Comparison of ENCODE assay signal across 8 cellular contexts in genomic region chr12:91355150-91356006, GRCh38.
DNase-seq lines count a peak whose midpoint lies in the region; ATAC-seq, FAIRE-seq and TF ChIP-seq lines count a peak whose summit lies in the region.

No MANE protein-coding gene starts in this region.

- intact Hi-C loops in OCI-LY7 (cut with micrococcal nuclease; ENCODE audit: unreplicated experiment) (loop anchor here (1.0 kb wide), 1 partner anchor 377 kb away; no protein-coding TSS in a partner anchor), pancreas (cut with DNase I) (loop anchor here in 1 of 3 donors (10.0 kb wide), 1 partner anchor 381 kb away; no protein-coding TSS in a partner anchor)

- no peaks in the 10 kb centered on the region for H3K4me1 Mint-ChIP-seq in activated naive CD4-positive, alpha-beta T cell treated with anti-CD3 and anti-CD28 coated beads, Interleukin-2, amount 10 ng/mL, durations not matched to agents 7 days and 5 days

- H3K27ac Mint-ChIP-seq in activated naive CD4-positive, alpha-beta T cell treated with anti-CD3 and anti-CD28 coated beads, Interleukin-2, amount 10 ng/mL, durations not matched to agents 7 days and 5 days, result no peak overlapping the region

- peak; percentile 82 for TF ChIP-seq CTCF in OCI-LY7 (conservative IDR thresholded peaks at IDR 0.05; ENCODE audit: low read length)
- TF ChIP-seq CTCF in pancreas (IDR thresholded peaks at IDR 0.05), result peak; percentile 49 to 78 (median 64)

- no TSS peak for BruUV-seq in OCI-LY7 (replicated peaks; lab: Mats Ljungman, UMichigan)

- no peaks in the 10 kb centered on the region for H3K36me3 ChIP-seq in OCI-LY7 (ENCODE audit: insufficient read depth, low read length)
- H3K36me3 ChIP-seq in pancreas, result no peaks in the 10 kb centered on the region

- H4K20me1 ChIP-seq in OCI-LY7 (ENCODE audit: insufficient read depth, low read length), result no peaks in the 10 kb centered on the region

- H3K4me1 ChIP-seq in OCI-LY7 (ENCODE audit: insufficient read depth, low read length, poor library complexity, severe bottlenecking) (no peaks in the 10 kb centered on the region), pancreas (peaks cover 0 to 8% (median 0%) of the 10 kb centered on the region in 3 donors)

- peak; percentile 70 for DNase-seq in ELF-1 (ENCODE audit: low read depth, low spot score)
- DNase-seq in HS-5 (ENCODE audit: low read depth), result peak; percentile 58
- DNase-seq in OCI-LY7 (ENCODE audit: low spot score), result peak; percentile 50
- DNase-seq in activated naive CD4-positive, alpha-beta T cell treated with anti-CD3 and anti-CD28 coated beads, Interleukin-2, amount 10 ng/mL, durations not matched to agents 7 days and 5 days, result peak; percentile 57
- peak; percentile 67 for DNase-seq in glomerular visceral epithelial cell (ENCODE audit: extremely low spot score)
- peak; percentile 38 to 72 (median 46) for DNase-seq in pancreas
- no peak for DNase-seq in GF-D8 (lab: John Stamatoyannopoulos, UW)

- H3K9me2 ChIP-seq in OCI-LY7 (ENCODE audit: insufficient read depth, low read length), result no peaks in the 10 kb centered on the region

- H3K36me3 Mint-ChIP-seq in activated naive CD4-positive, alpha-beta T cell treated with anti-CD3 and anti-CD28 coated beads, Interleukin-2, amount 10 ng/mL, durations not matched to agents 7 days and 5 days, result no peaks in the 10 kb centered on the region

- H3K79me2 ChIP-seq in OCI-LY7 (ENCODE audit: insufficient read depth, low read depth, low read length), result no peaks in the 10 kb centered on the region

- no peaks in the 10 kb centered on the region for H3K27me3 ChIP-seq in pancreas

- CTCF ChIA-PET in OCI-LY7 (lab: Charles Lee; ENCODE audit: unreplicated experiment), result no interaction called here
- CTCF ChIA-PET in activated naive CD4-positive, alpha-beta T cell treated with anti-CD3 and anti-CD28 coated beads, Interleukin-2, amount 10 ng/mL, durations not matched to agents 7 days and 5 days (lab: Charles Lee), result interaction anchor here (0.6 to 1.1 kb wide), 2 partner anchors 27 to 1936 kb away, joined by 3 read pairs; no protein-coding TSS in a partner anchor

- H3K4me2 ChIP-seq in OCI-LY7 (ENCODE audit: low read length), result no peak overlapping the region

- 19 to 24% methylated on average over 8 of the region's 8 CpGs for WGBS in pancreas, 2 donors

- H3K9me3 Mint-ChIP-seq in activated naive CD4-positive, alpha-beta T cell treated with anti-CD3 and anti-CD28 coated beads, Interleukin-2, amount 10 ng/mL, durations not matched to agents 7 days and 5 days, result no peaks in the 10 kb centered on the region

- POLR2A ChIA-PET in OCI-LY7 (lab: Charles Lee), result no interaction called here

- peak; percentile 93 for ATAC-seq in GM21526 (IDR thresholded peaks at IDR 0.05; ENCODE audit: low FRiP score, unreplicated experiment)
- peak; percentile 86 to 97 (median 96) for ATAC-seq in pancreas

- no peak overlapping the region for H3K27ac ChIP-seq in OCI-LY7 (ENCODE audit: low read depth, low read length, poor library complexity, severe bottlenecking)
- no peak overlapping the region for H3K27ac ChIP-seq in pancreas

- peak; percentile 85 for FAIRE-seq in pancreas (lab: Jason Lieb, UNC)

- no peak overlapping the region for H2AFZ ChIP-seq in OCI-LY7 (ENCODE audit: low read length)

- H3K4me3 ChIP-seq in OCI-LY7 (ENCODE audit: low read depth, low read length, poor library complexity, severe bottlenecking) (no peak overlapping the region), pancreas (no peak overlapping the region)

- H3K4me3 Mint-ChIP-seq in activated naive CD4-positive, alpha-beta T cell treated with anti-CD3 and anti-CD28 coated beads, Interleukin-2, amount 10 ng/mL, durations not matched to agents 7 days and 5 days, result no peak overlapping the region

- H3K9me3 ChIP-seq in OCI-LY7 (ENCODE audit: low read length) (no peaks in the 10 kb centered on the region), pancreas (no peaks in the 10 kb centered on the region)

- H3K27me3 Mint-ChIP-seq in activated naive CD4-positive, alpha-beta T cell treated with anti-CD3 and anti-CD28 coated beads, Interleukin-2, amount 10 ng/mL, durations not matched to agents 7 days and 5 days, result no peaks in the 10 kb centered on the region
